In genomic region chr1:11272842-11273594, GRCh38 we compare ENCODE assay signal across 8 cellular contexts. TPM values are rescaled to one million over a fixed set of nuclear protein-coding genes. Genes with fewer than 3 reads are reported as not detected.
DNase-seq lines count a peak whose midpoint lies in the region; ATAC-seq and TF ChIP-seq lines count a peak whose summit lies in the region.

UBIAD1 (plus strand) TSS chr1:11273198; CDS start chr1:11273532, 334 bp downstream.

- in situ Hi-C loops in Panc1 (cut with HindIII; ENCODE audit: low pct_unique_long_range_greater_than_20kb, low sequenced_read_pairs) = no loop called here

- no peaks in the 10 kb centered on the region; the same call in 1 of the 2 replicates for H3K36me3 ChIP-seq in Panc1 (ENCODE audit: control insufficient read depth, insufficient read depth, low read length)
- H3K36me3 ChIP-seq in muscle layer of duodenum (ENCODE audit: control insufficient read depth in 1 of 2, insufficient read depth in 2 of 2, low read length in 2 of 2) = peaks cover 0 to 5% of the 10 kb centered on the region in 2 donors

- no peaks in the 10 kb centered on the region for H3K9me3 Mint-ChIP-seq in activated T-cell treated with anti-CD3 and anti-CD28 coated beads, Interleukin-2, amount 50 U/mL, for 24 hours

- no peak for TF ChIP-seq CTCF in Panc1 (IDR thresholded peaks at IDR 0.05)

- POLR2A ChIA-PET in Panc1 (lab: Charles Lee) = interaction anchor here (0.6 to 0.7 kb wide), 3 partner anchors 27 to 225 kb away, joined by 5 to 9 read pairs (median 8); no protein-coding TSS in a partner anchor

- H3K27ac ChIP-seq in Panc1 (ENCODE audit: low read length) = peak within 1 kb of the TSS; percentile 87
- peak within 1 kb of the TSS; percentile 78 for H3K27ac ChIP-seq in muscle layer of duodenum (ENCODE audit: low read length)

- peak within 1 kb of the TSS; percentile 99 for H3K4me3 Mint-ChIP-seq in activated T-cell treated with anti-CD3 and anti-CD28 coated beads, Interleukin-2, amount 50 U/mL, for 24 hours

- H3K27ac Mint-ChIP-seq in activated T-cell treated with anti-CD3 and anti-CD28 coated beads, Interleukin-2, amount 50 U/mL, for 24 hours = peak within 1 kb of the TSS; percentile 95

- H3K9me3 ChIP-seq in Panc1 (ENCODE audit: control insufficient read depth, insufficient read depth, low read depth, low read length) (no peaks in the 10 kb centered on the region), muscle layer of duodenum (ENCODE audit: control insufficient read depth in 1 of 2, low read length in 2 of 2) (no peaks in the 10 kb centered on the region)

- H3K4me1 ChIP-seq in Panc1 (ENCODE audit: control insufficient read depth, insufficient read depth, low read length) (peaks cover 10% of the 10 kb centered on the region; the same call in 1 of the 2 replicates), muscle layer of duodenum (ENCODE audit: control insufficient read depth in 1 of 2, insufficient read depth in 2 of 2, low read length in 2 of 2) (peaks cover 0 to 30% of the 10 kb centered on the region in 2 donors)

- peak within 1 kb of the TSS; percentile 79 to 85 for H3K4me3 ChIP-seq in Panc1 (ENCODE audit: low read depth in 2 of 2, low read length in 2 of 2)
- peak within 1 kb of the TSS; percentile 87 to 91 for H3K4me3 ChIP-seq in muscle layer of duodenum (ENCODE audit: low read depth in 1 of 2, low read length in 2 of 2)

- peaks cover 42% of the 10 kb centered on the region for H3K36me3 Mint-ChIP-seq in activated T-cell treated with anti-CD3 and anti-CD28 coated beads, Interleukin-2, amount 50 U/mL, for 24 hours (ENCODE audit: low read depth)

- peaks cover 33% of the 10 kb centered on the region for H3K4me1 Mint-ChIP-seq in activated T-cell treated with anti-CD3 and anti-CD28 coated beads, Interleukin-2, amount 50 U/mL, for 24 hours (ENCODE audit: low read depth)

- intact Hi-C loops in Panc1 (cut with micrococcal nuclease; ENCODE audit: unreplicated experiment) = no loop called here

- ATAC-seq in GM21528 (IDR thresholded peaks at IDR 0.05; ENCODE audit: low FRiP score, unreplicated experiment) = peak; percentile 84
- ATAC-seq in Panc1 = peak; percentile 95
- peak; percentile 92 for ATAC-seq in esophagus mucosa

- CTCF ChIA-PET in Panc1 (lab: Charles Lee) = interaction anchor here (0.6 to 1.0 kb wide), 2 partner anchors 49 to 372 kb away, joined by 5 to 13 read pairs; no protein-coding TSS in a partner anchor

- H3K27me3 ChIP-seq in Panc1 (ENCODE audit: control insufficient read depth, insufficient read depth, low read length) = no peaks in the 10 kb centered on the region
- H3K27me3 ChIP-seq in muscle layer of duodenum (ENCODE audit: low read depth, low read length) = no peaks in the 10 kb centered on the region

- no peaks in the 10 kb centered on the region for H3K27me3 Mint-ChIP-seq in activated T-cell treated with anti-CD3 and anti-CD28 coated beads, Interleukin-2, amount 50 U/mL, for 24 hours

- DNase-seq in DMS153 treated with DMSO at 0.1 percent for 48 hours (lab: John Stamatoyannopoulos, UW; ENCODE audit: unreplicated experiment) = peak; percentile 94
- DNase-seq in HuH-7.5 (ENCODE audit: low spot score) = peak; percentile 63
- no peak for DNase-seq in Panc1 (ENCODE audit: low read depth, low spot score)
- peak; percentile 90 for DNase-seq in activated T-cell treated with anti-CD3 and anti-CD28 coated beads, Interleukin-2, amount 50 U/mL, for 24 hours
- peak; percentile 73 for DNase-seq in stimulated activated CD8-positive, alpha-beta memory T cell treated with anti-CD3 and anti-CD28 coated beads, Interleukin-7, amount 100 ng/mL, for 24 hours (ENCODE audit: low read depth)

- BruUV-seq in Panc1 (replicated peaks; lab: Mats Ljungman, UMichigan) = no TSS peak

RNA-seq across cellular contexts. Expression of gene UBIAD1, which starts in this region (rescaled TPM):
- total RNA-seq in Panc1 (2021; ENCODE audit: unreplicated experiment) (24.7 TPM), esophagus mucosa (7.6 TPM)
- polyA plus RNA-seq in Panc1 (2012; ENCODE audit: insufficient read length) = 14.8 TPM
